ENCODE assay signal across 10 cellular contexts in genomic region chr19:18284710-18285430, GRCh38. TPM values are rescaled to one million over a fixed set of nuclear protein-coding genes. Genes with fewer than 3 reads are reported as not detected.
DNase-seq lines count a peak whose midpoint lies in the region; FAIRE-seq and TF ChIP-seq lines count a peak whose summit lies in the region.
"Had no signal": no experiment of that assay in that cellular context is flagged by ENCODE, and none has a peak within 500 bp of the region (broad histone marks: within the 10 kb centered on the region; RNA-seq: fewer than 3 reads in every experiment).

No MANE protein-coding gene starts in this region.

- peak; percentile 62 for FAIRE-seq in GM18507 (lab: Jason Lieb, UNC)

- DNase-seq in GM18507 (ENCODE audit: extremely low spot score, insufficient read length, low read depth) (no peak), hepatocyte (ENCODE audit: low spot score) (no peak), medulla oblongata (ENCODE audit: extremely low spot score) (no peak), NOMO-1 treated with dmso at 0.1 percent for 144 hours (lab: John Stamatoyannopoulos, UW; ENCODE audit: unreplicated experiment) (no peak), DMS79 treated with DMSO at 0.1 percent for 48 hours (lab: John Stamatoyannopoulos, UW) (no peak), AG08395 (ENCODE audit: low spot score) (no peak)
- peak; percentile 58 for DNase-seq in activated CD4-positive, alpha-beta memory T cell treated with anti-CD3 and anti-CD28 coated beads, Interleukin-2, amount 10 ng/mL, durations not matched to agents 7 days and 5 days
- peak; percentile 44 for DNase-seq in stimulated activated CD4-positive, alpha-beta T cell treated with anti-CD3 and anti-CD28 coated beads, Interleukin-4, amount 100 ng/mL, for 1 hour
- DNase-seq: Kasumi-1 had no signal

- TF ChIP-seq CTCF in hepatocyte (IDR thresholded peaks at IDR 0.05; ENCODE audit: poor library complexity): no peak

- H3K4me2 ChIP-seq in hepatocyte: no peak overlapping the region

- no peaks in the 10 kb centered on the region for H3K9me2 ChIP-seq in hepatocyte (replicated peaks; ENCODE audit: insufficient read depth)

- H3K27ac Mint-ChIP-seq in activated CD4-positive, alpha-beta memory T cell treated with anti-CD3 and anti-CD28 coated beads, Interleukin-2, amount 10 ng/mL, durations not matched to agents 7 days and 5 days: peak overlapping the region; percentile 91

- no peaks in the 10 kb centered on the region for H3K36me3 ChIP-seq in hepatocyte (replicated peaks; ENCODE audit: insufficient read depth, low read depth)

- peaks cover 34% of the 10 kb centered on the region for H3K4me1 ChIP-seq in hepatocyte (ENCODE audit: insufficient read depth)

- no peaks in the 10 kb centered on the region for H3K27me3 Mint-ChIP-seq in activated CD4-positive, alpha-beta memory T cell treated with anti-CD3 and anti-CD28 coated beads, Interleukin-2, amount 10 ng/mL, durations not matched to agents 7 days and 5 days

- peaks cover 59% of the 10 kb centered on the region for H3K4me1 Mint-ChIP-seq in activated CD4-positive, alpha-beta memory T cell treated with anti-CD3 and anti-CD28 coated beads, Interleukin-2, amount 10 ng/mL, durations not matched to agents 7 days and 5 days

- 76% methylated on average over 13 of the region's 13 CpGs for WGBS in hepatocyte (ENCODE audit: low lambda C conversion rate, missing lambda C conversion rate)

- H3K27ac ChIP-seq in hepatocyte: peak overlapping the region; percentile 75
- H3K27ac ChIP-seq: SJSA1 had no signal

- POLR2A ChIA-PET in activated CD4-positive, alpha-beta memory T cell treated with anti-CD3 and anti-CD28 coated beads, Interleukin-2, amount 10 ng/mL, durations not matched to agents 7 days and 5 days (lab: Charles Lee): interaction anchor here (1.0 to 15.1 kb wide), 4 partner anchors 17 to 92 kb away, joined by 3 to 1184 read pairs (median 10); partner anchors contain the start of genes LSM4 and MPV17L2

- peaks cover 13% of the 10 kb centered on the region for H3K79me2 ChIP-seq in hepatocyte

- peak overlapping the region; percentile 50 for H3K4me3 Mint-ChIP-seq in activated CD4-positive, alpha-beta memory T cell treated with anti-CD3 and anti-CD28 coated beads, Interleukin-2, amount 10 ng/mL, durations not matched to agents 7 days and 5 days

- H3K9me3 ChIP-seq in hepatocyte (ENCODE audit: low read depth): no peaks in the 10 kb centered on the region

- peaks cover 2% of the 10 kb centered on the region for H3K9me3 Mint-ChIP-seq in activated CD4-positive, alpha-beta memory T cell treated with anti-CD3 and anti-CD28 coated beads, Interleukin-2, amount 10 ng/mL, durations not matched to agents 7 days and 5 days

- peaks cover 10% of the 10 kb centered on the region for H3K36me3 Mint-ChIP-seq in activated CD4-positive, alpha-beta memory T cell treated with anti-CD3 and anti-CD28 coated beads, Interleukin-2, amount 10 ng/mL, durations not matched to agents 7 days and 5 days (ENCODE audit: low read depth)

- H4K20me1 ChIP-seq in hepatocyte (ENCODE audit: insufficient read depth, poor library complexity, severe bottlenecking): peaks cover 6% of the 10 kb centered on the region

- CTCF ChIA-PET in activated CD4-positive, alpha-beta memory T cell treated with anti-CD3 and anti-CD28 coated beads, Interleukin-2, amount 10 ng/mL, durations not matched to agents 7 days and 5 days (lab: Charles Lee): interaction anchor here (1.1 to 1.6 kb wide), 2 partner anchors 8 to 20 kb away, joined by 3 read pairs; no protein-coding TSS in a partner anchor

- no peak overlapping the region for H2AFZ ChIP-seq in hepatocyte

- H3K4me3 ChIP-seq in hepatocyte: no peak overlapping the region
- H3K4me3 ChIP-seq: SJSA1 had no signal

- H3K27me3 ChIP-seq in hepatocyte: no peaks in the 10 kb centered on the region
- H3K27me3 ChIP-seq: SJSA1 had no signal

RNA-seq across cellular contexts. Expression of gene JUND, which starts 3.4 kb away (rescaled TPM):
- 100 to 1,000 TPM; 390 to 402 TPM for total RNA-seq in activated CD4-positive, alpha-beta memory T cell treated with anti-CD3 and anti-CD28 coated beads, Interleukin-2, amount 10 ng/mL, durations not matched to agents 7 days and 5 days
- total RNA-seq in hepatocyte: 307 and 379 TPM in 2 replicates
- 698 and 768 TPM in 2 replicates for polyA plus RNA-seq in hepatocyte

RNA-seq across cellular contexts. Expression of gene IQCN, which starts 10.6 kb away (rescaled TPM):
- total RNA-seq in activated CD4-positive, alpha-beta memory T cell treated with anti-CD3 and anti-CD28 coated beads, Interleukin-2, amount 10 ng/mL, durations not matched to agents 7 days and 5 days: 1 to 10 TPM; 1.6 to 1.7 TPM
- total RNA-seq in hepatocyte: 3.7 and 3.9 TPM in 2 replicates
- 1.5 and 2.3 TPM in 2 replicates for polyA plus RNA-seq in hepatocyte

RNA-seq across cellular contexts. Expression of gene LSM4, which starts 38.0 kb away (rescaled TPM):
- 100 to 1,000 TPM; 180 to 186 TPM for total RNA-seq in activated CD4-positive, alpha-beta memory T cell treated with anti-CD3 and anti-CD28 coated beads, Interleukin-2, amount 10 ng/mL, durations not matched to agents 7 days and 5 days
- total RNA-seq in hepatocyte: 185 and 202 TPM in 2 replicates
- 218 and 226 TPM in 2 replicates for polyA plus RNA-seq in hepatocyte

RNA-seq across cellular contexts. Expression of gene PGPEP1, which starts 55.5 kb away (rescaled TPM):
- 10 to 100 TPM; 42.7 to 44.0 TPM for total RNA-seq in activated CD4-positive, alpha-beta memory T cell treated with anti-CD3 and anti-CD28 coated beads, Interleukin-2, amount 10 ng/mL, durations not matched to agents 7 days and 5 days
- total RNA-seq in hepatocyte: 35.0 and 36.1 TPM in 2 replicates
- polyA plus RNA-seq in hepatocyte: 24.8 and 26.8 TPM in 2 replicates

RNA-seq across cellular contexts. Expression of gene PDE4C, which starts 58.6 kb away (rescaled TPM):
- total RNA-seq in activated CD4-positive, alpha-beta memory T cell treated with anti-CD3 and anti-CD28 coated beads, Interleukin-2, amount 10 ng/mL, durations not matched to agents 7 days and 5 days: under 1 TPM; 0.13 to 0.18 TPM
- total RNA-seq in hepatocyte: 0.43 and 0.72 TPM in 2 replicates
- polyA plus RNA-seq in hepatocyte: 0.10 and 0.47 TPM in 2 replicates
- total RNA-seq: SJSA1 had no signal

Comparison
In these comparisons a context has a peak if more than half of its experiments do, and no peak if none do; other contexts are left out.
1. DNase-seq: peak in activated CD4-positive, alpha-beta memory T cell treated with anti-CD3 and anti-CD28 coated beads, Interleukin-2, amount 10 ng/mL, durations not matched to agents 7 days and 5 days (single experiment) and stimulated activated CD4-positive, alpha-beta T cell treated with anti-CD3 and anti-CD28 coated beads, Interleukin-4, amount 100 ng/mL, for 1 hour (single experiment); none in GM18507 (single experiment), hepatocyte (single experiment), medulla oblongata (single experiment), NOMO-1 treated with dmso at 0.1 percent for 144 hours (single experiment), DMS79 treated with DMSO at 0.1 percent for 48 hours (single experiment) and AG08395 (single experiment).